In the genomic region with DNA sequence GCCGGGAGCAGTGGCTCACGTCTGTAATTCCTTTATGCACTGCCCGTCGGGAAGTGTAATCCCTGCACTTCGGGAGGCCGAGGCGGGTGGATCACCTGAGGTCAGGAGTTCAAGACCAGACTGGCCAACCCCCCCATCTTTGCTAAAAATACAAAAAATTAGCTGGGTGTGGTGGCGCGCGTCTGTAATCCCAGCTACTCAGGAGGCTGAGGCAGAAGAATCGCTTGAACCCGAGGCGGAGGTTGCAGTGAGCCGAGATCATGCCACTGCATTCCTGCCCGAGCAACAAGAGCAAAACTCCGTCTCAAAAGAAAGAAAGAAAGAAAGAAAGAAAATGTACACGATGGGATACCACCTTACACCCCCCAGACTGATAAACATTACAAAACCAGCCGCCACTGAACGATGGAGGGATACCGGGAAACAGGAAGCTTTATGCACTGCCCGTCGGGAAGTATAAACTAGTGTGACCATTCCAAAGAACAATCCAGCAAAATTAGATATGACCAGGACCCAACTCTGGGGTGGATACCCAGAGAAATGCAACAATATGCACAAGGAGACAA, we compare ENCODE assay signal across 1 cellular context.
TF ChIP-seq lines count a peak whose summit lies in the region.

No MANE protein-coding gene starts in this region.

TF ChIP-seq in H1, 55 proteins besides CTCF, POLR2A, EP300 and RAD21:
- TF ChIP-seq RFX5 (IDR thresholded peaks at IDR 0.05; ENCODE audit: borderline replicate concordance, low read depth, low read length) = no peak
- TF ChIP-seq BRCA1 (IDR thresholded peaks at IDR 0.05; ENCODE audit: low read depth, low read length) = no peak
- no peak for TF ChIP-seq JUN (IDR thresholded peaks at IDR 0.05; ENCODE audit: low read depth, low read length)
- TF ChIP-seq ZNF274 (IDR thresholded peaks at IDR 0.05; ENCODE audit: borderline replicate concordance, extremely low read depth, low read length) = no peak
- no peak for TF ChIP-seq CBX8 (IDR thresholded peaks at IDR 0.05; ENCODE audit: borderline replicate concordance, low read depth, low read length)
- no peak for TF ChIP-seq RNF2 (IDR thresholded peaks at IDR 0.05; ENCODE audit: borderline replicate concordance, low read depth, low read length, missing control alignments, poor library complexity, severe bottlenecking)
- TF ChIP-seq KDM5A (IDR thresholded peaks at IDR 0.05; ENCODE audit: low read length) = no peak
